In genomic region chr12:124747426-124748161, GRCh38 we compare ENCODE assay signal across 9 cellular contexts.
DNase-seq lines count a peak whose midpoint lies in the region; FAIRE-seq and TF ChIP-seq lines count a peak whose summit lies in the region.
"Had no signal": no experiment of that assay in that cellular context is flagged by ENCODE, and none has a peak within 500 bp of the region (broad histone marks: within the 10 kb centered on the region; RNA-seq: fewer than 3 reads in every experiment).

No MANE protein-coding gene starts in this region.

- no peak overlapping the region for H3K4ac ChIP-seq in H1 (replicated peaks; ENCODE audit: insufficient read length, low read depth, low read length)

- H2BK5ac ChIP-seq in H1 (ENCODE audit: low read depth, low read length), result no peak overlapping the region

- H3K4me1 ChIP-seq in H1 (replicated peaks in 1 of 4; ENCODE audit: control insufficient read depth in 3 of 4, insufficient read depth in 4 of 4, low read length in 3 of 4), result peaks cover 0 to 16% (median 6%) of the 10 kb centered on the region in 4 experiments; a peak in 6 of 7 replicates
- H3K4me1 ChIP-seq in tibial artery, result peaks cover 0 to 34% (median 23%) of the 10 kb centered on the region in 4 donors

- H3K18ac ChIP-seq in H1 (ENCODE audit: extremely low read depth, low read length), result no peak overlapping the region

- no peaks in the 10 kb centered on the region; the same call in 1 of the 2 replicates for H3K23me2 ChIP-seq in H1 (ENCODE audit: low read depth, low read length)

- H3K27ac ChIP-seq in H1 (ENCODE audit: low read depth, low read length) (no peak overlapping the region), tibial artery (peak overlapping the region in 1 of 2 donors; percentile 76)

- H2BK120ac ChIP-seq in H1 (replicated peaks; ENCODE audit: low read depth, low read length), result peak overlapping the region; percentile 58

- H3K9ac ChIP-seq in H1 (replicated peaks in 1 of 4; ENCODE audit: extremely low read depth in 1 of 4, low read depth in 3 of 4, low read length in 3 of 4), result no peak overlapping the region

- peak overlapping the region; percentile 59; the same call in 1 of the 2 replicates for H2AK5ac ChIP-seq in H1 (ENCODE audit: low read depth, low read length)

- H3K27me3 ChIP-seq in H1 (replicated peaks in 1 of 4; ENCODE audit: control insufficient read depth in 3 of 4, extremely low read depth in 1 of 4, insufficient read depth in 3 of 4, low read length in 3 of 4) (peaks cover 0 to 2% (median 0%) of the 10 kb centered on the region in 4 experiments; a peak in 1 of 7 replicates), tibial artery (no peaks in the 10 kb centered on the region)

- H2BK15ac ChIP-seq in H1 (ENCODE audit: low read length), result peak overlapping the region; percentile 55; the same call in 1 of the 2 replicates

- no peaks in the 10 kb centered on the region for H4K20me1 ChIP-seq in H1 (replicated peaks in 1 of 2; ENCODE audit: control insufficient read depth in 1 of 2, insufficient read depth in 2 of 2, low read length in 2 of 2)

- H3K14ac ChIP-seq in H1 (ENCODE audit: insufficient read length), result no peak overlapping the region

- no peak for TF ChIP-seq POLR2A in H1 (IDR thresholded peaks at IDR 0.05; ENCODE audit: control extremely low read depth in 1 of 2, low read depth in 2 of 2, low read length in 2 of 2)

- FAIRE-seq in GM18507 (lab: Jason Lieb, UNC) (peak; percentile 91), H1 (lab: Jason Lieb, UNC) (peak; percentile 19)

- no peak overlapping the region for H3K4me2 ChIP-seq in H1 (ENCODE audit: insufficient read depth in 1 of 2, low read depth in 2 of 2, low read length in 2 of 2)

- TF ChIP-seq RAD21 in H1 (IDR thresholded peaks at IDR 0.05 in 1 of 2, conservative IDR thresholded peaks at IDR 0.05 in 1 of 2; ENCODE audit: low read depth in 2 of 2, low read length in 2 of 2), result no peak

- DNase-seq in GM18507 (ENCODE audit: extremely low spot score, insufficient read length, low read depth) (peak; percentile 55), LoVo (ENCODE audit: low spot score) (peak; percentile 93), H1 (ENCODE audit: low read depth in 1 of 2, low spot score in 2 of 2) (no peak), renal cortical epithelial cell (ENCODE audit: low read depth) (peak; percentile 100), NCI-H526 treated with DMSO at 0.1 percent for 48 hours (lab: John Stamatoyannopoulos, UW) (no peak), tibial artery (no peak), iPS-NIHi11 (ENCODE audit: low spot score) (no peak), retina (no peak)
- DNase-seq: midbrain had no signal

- no peak overlapping the region for H4K5ac ChIP-seq in H1 (ENCODE audit: insufficient read length, low read depth, low read length)

- peak overlapping the region; percentile 44 for H4K91ac ChIP-seq in H1 (replicated peaks; ENCODE audit: insufficient read length, low read length)

- 0 out of 2 replicates have a peak overlapping the region, but pooled peaks have one; percentile 61 for H2BK20ac ChIP-seq in H1 (ENCODE audit: low read length)

- 86% methylated on average over 15 of the region's 15 CpGs; no CpG with 5 or more reads in 1 of the 2 experiments for WGBS in H1 (ENCODE audit: extremely low coverage in 1 of 2, insufficient coverage in 1 of 2, insufficient read length in 1 of 2, insufficient replicate concordance in 2 of 2, low coverage in 1 of 2, low lambda C conversion rate in 2 of 2, missing lambda C conversion rate in 1 of 2), 2 experiments

- TF ChIP-seq EP300 in H1 (IDR thresholded peaks at IDR 0.05; ENCODE audit: borderline replicate concordance in 1 of 2, low read depth in 2 of 2, low read length in 2 of 2), result no peak

- no peaks in the 10 kb centered on the region for H3K79me2 ChIP-seq in H1 (ENCODE audit: control insufficient read depth in 1 of 2, insufficient read depth in 2 of 2, low read length in 2 of 2)

- H2BK12ac ChIP-seq in H1 (ENCODE audit: low read depth, low read length), result peak overlapping the region; percentile 84; the same call in 1 of the 2 replicates

- POLR2A ChIA-PET in H1 (lab: Charles Lee; ENCODE audit: partially characterized antibody), result interaction anchor here (0.9 to 1.2 kb wide), 2 partner anchors 10 to 359 kb away, joined by 3 read pairs; no protein-coding TSS in a partner anchor

- H4K8ac ChIP-seq in H1 (ENCODE audit: extremely low read depth, insufficient read depth, low read length), result no peak overlapping the region; the same call in 1 of the 2 replicates

- H3K9me3 ChIP-seq in H1 (ENCODE audit: insufficient read depth in 2 of 2, low read depth in 1 of 2, low read length in 1 of 2), result no peaks in the 10 kb centered on the region
- no peaks in the 10 kb centered on the region for H3K9me3 ChIP-seq in tibial artery

- intact Hi-C loops in tibial artery (cut with DNase I; ENCODE audit: low total_unique reads), result no loop called here

- no peaks in the 10 kb centered on the region for H3K36me3 ChIP-seq in H1 (ENCODE audit: control insufficient read depth in 2 of 4, insufficient read depth in 4 of 4, low read length in 3 of 4)
- H3K36me3 ChIP-seq in tibial artery, result no peaks in the 10 kb centered on the region

- TF ChIP-seq CTCF in H1 (IDR thresholded peaks at IDR 0.05; ENCODE audit: control extremely low read depth in 1 of 3, insufficient read depth in 1 of 3, low read depth in 1 of 3, low read length in 3 of 3), result no peak
- no peak for TF ChIP-seq CTCF in tibial artery (IDR thresholded peaks at IDR 0.05)

- CTCF ChIA-PET in H1 (lab: Charles Lee; ENCODE audit: partially characterized antibody), result interaction anchor here (1.1 to 4.1 kb wide), 4 partner anchors 14 to 98 kb away, joined by 3 to 30 read pairs (median 16); no protein-coding TSS in a partner anchor

- H3K79me1 ChIP-seq in H1 (ENCODE audit: low read depth, low read length), result no peaks in the 10 kb centered on the region

- no peak overlapping the region for H3K56ac ChIP-seq in H1 (replicated peaks; ENCODE audit: insufficient read length, low read depth, low read length)

- no peak overlapping the region for H2AFZ ChIP-seq in H1 (ENCODE audit: low read length)

- H3K4me3 ChIP-seq in H1 (ENCODE audit: extremely low read depth in 1 of 4, insufficient read depth in 2 of 4, low read depth in 3 of 4, low read length in 4 of 4) (no peak overlapping the region), tibial artery (no peak overlapping the region)

- no peak overlapping the region for H3K23ac ChIP-seq in H1 (ENCODE audit: insufficient read length)

TF ChIP-seq in H1, 55 proteins besides CTCF, POLR2A, EP300 and RAD21:
- TF ChIP-seq TEAD4 (IDR thresholded peaks at IDR 0.05; ENCODE audit: low read depth, low read length), result no peak
- no peak for TF ChIP-seq ZNF274 (IDR thresholded peaks at IDR 0.05; ENCODE audit: borderline replicate concordance, extremely low read depth, low read length)
- TF ChIP-seq KDM5A (IDR thresholded peaks at IDR 0.05; ENCODE audit: low read length), result no peak
- no peak for TF ChIP-seq PHF8 (conservative IDR thresholded peaks at IDR 0.05; ENCODE audit: low read depth, low read length)

Comparison
In these comparisons a context has a peak if more than half of its experiments do, and no peak if none do; other contexts are left out.
1. DNase-seq: peak in GM18507 (single experiment), LoVo (single experiment) and renal cortical epithelial cell (single experiment); none in H1 (0 of 2), NCI-H526 treated with DMSO at 0.1 percent for 48 hours (single experiment), tibial artery (0 of 2), iPS-NIHi11 (single experiment) and retina (single experiment).